ENCODE assay signal across 8 cellular contexts in the genomic region with DNA sequence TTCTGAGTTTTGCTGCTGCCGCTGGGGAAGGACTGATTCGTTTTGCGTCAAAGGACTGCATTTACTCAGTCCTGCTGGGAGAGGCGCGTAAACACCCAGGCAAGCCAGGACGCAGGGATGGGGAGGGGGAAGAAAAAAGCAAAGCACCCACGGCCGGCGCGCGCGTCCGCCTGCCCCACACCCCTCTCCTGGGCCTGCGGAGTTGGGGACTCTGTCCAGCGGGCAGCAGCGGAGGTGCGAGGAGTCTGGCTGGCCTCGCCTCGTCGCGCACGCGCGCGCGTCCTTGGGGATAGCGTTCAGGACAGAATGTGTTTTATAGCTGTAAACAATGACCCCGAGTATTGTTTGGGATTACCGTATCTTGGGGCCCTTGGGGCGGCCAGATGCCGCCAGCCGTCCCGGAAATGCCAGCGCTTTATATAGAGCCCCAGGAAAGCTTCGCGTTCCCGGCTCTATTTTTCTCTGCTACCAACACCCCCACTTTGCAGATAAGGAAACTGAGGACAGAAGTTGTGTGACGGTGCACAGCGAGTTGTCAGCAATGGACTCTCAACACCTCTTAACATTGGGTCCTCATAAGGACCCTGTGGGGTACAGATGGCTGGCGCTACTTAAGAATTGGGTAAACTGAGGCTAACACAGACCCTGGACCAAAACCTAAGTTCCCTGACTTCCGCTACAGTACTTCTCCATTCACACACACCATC. TPM values are rescaled to one million over a fixed set of nuclear protein-coding genes. Genes with fewer than 3 reads are reported as not detected.
DNase-seq lines count a peak whose midpoint lies in the region; ATAC-seq and TF ChIP-seq lines count a peak whose summit lies in the region.

No MANE protein-coding gene starts in this region.

- H3K4me1 ChIP-seq in ovary (ENCODE audit: insufficient read depth) = no peaks in the 10 kb centered on the region

- DNase-seq in NCI-H2171 treated with DMSO at 0.1 percent for 48 hours (lab: John Stamatoyannopoulos, UW) (peak; percentile 71), NCI-H2171 (lab: John Stamatoyannopoulos, UW) (no peak), cardiac septum (ENCODE audit: low spot score) (peak; percentile 92), ovary (peak; percentile 88 to 95 (median 91)), NCI-H1694 treated with DMSO at 0.1 percent for 48 hours (lab: John Stamatoyannopoulos, UW) (no peak)
- DNase-seq in Jurkat, Clone E6-1 (ENCODE audit: low read depth, low spot score) = no peak
- no peak for DNase-seq in activated naive CD8-positive, alpha-beta T cell treated with anti-CD3 and anti-CD28 coated beads, Interleukin-2, amount 50 U/mL, for 24 hours

- no peaks in the 10 kb centered on the region for H3K27me3 ChIP-seq in ovary

- TF ChIP-seq CTCF in ovary (IDR thresholded peaks at IDR 0.05) = no peak

- peaks cover 2% of the 10 kb centered on the region for H3K27me3 Mint-ChIP-seq in activated naive CD8-positive, alpha-beta T cell treated with anti-CD3 and anti-CD28 coated beads, Interleukin-2, amount 50 U/mL, for 24 hours

- intact Hi-C loops in cardiac septum (cut with DNase I) = loop anchor here (1.0 to 5.0 kb wide), 7 partner anchors 53 to 654 kb away; a partner anchor contains a TSS
- intact Hi-C loops in ovary (cut with DNase I) = loop anchor here (2.0 to 10.0 kb wide), 9 partner anchors 49 to 684 kb away; a partner anchor contains a TSS

- H3K4me1 Mint-ChIP-seq in activated naive CD8-positive, alpha-beta T cell treated with anti-CD3 and anti-CD28 coated beads, Interleukin-2, amount 50 U/mL, for 24 hours = peaks cover 44% of the 10 kb centered on the region

- H3K9me3 Mint-ChIP-seq in activated naive CD8-positive, alpha-beta T cell treated with anti-CD3 and anti-CD28 coated beads, Interleukin-2, amount 50 U/mL, for 24 hours = no peaks in the 10 kb centered on the region

- H3K36me3 ChIP-seq in ovary = no peaks in the 10 kb centered on the region

- no peak for TF ChIP-seq POLR2A in ovary (IDR thresholded peaks at IDR 0.05)

- 0% methylated on average over 41 of the region's 41 CpGs for WGBS in ovary, 3 donors

- no peak overlapping the region for H3K4me3 Mint-ChIP-seq in activated naive CD8-positive, alpha-beta T cell treated with anti-CD3 and anti-CD28 coated beads, Interleukin-2, amount 50 U/mL, for 24 hours

- H3K9me3 ChIP-seq in ovary = no peaks in the 10 kb centered on the region

- TF ChIP-seq EP300 in ovary (IDR thresholded peaks at IDR 0.05) = peak; percentile 36

- ATAC-seq in activated naive CD8-positive, alpha-beta T cell treated with anti-CD3 and anti-CD28 coated beads, Interleukin-2, amount 50 U/mL, for 24 hours = peak; percentile 16
- no peak for ATAC-seq in GM18858 (IDR thresholded peaks at IDR 0.05; ENCODE audit: unreplicated experiment)

- peak overlapping the region; percentile 89 for H3K27ac Mint-ChIP-seq in activated naive CD8-positive, alpha-beta T cell treated with anti-CD3 and anti-CD28 coated beads, Interleukin-2, amount 50 U/mL, for 24 hours

- H3K27ac ChIP-seq in ovary = peak overlapping the region; percentile 98 to 99

- H3K36me3 Mint-ChIP-seq in activated naive CD8-positive, alpha-beta T cell treated with anti-CD3 and anti-CD28 coated beads, Interleukin-2, amount 50 U/mL, for 24 hours (ENCODE audit: low read depth) = peaks cover 10% of the 10 kb centered on the region

- H3K4me3 ChIP-seq in Jurkat, Clone E6-1 (ENCODE audit: low read length) = peak overlapping the region; percentile 57
- peak overlapping the region; percentile 85 for H3K4me3 ChIP-seq in ovary

RNA-seq across cellular contexts. Expression of a gene that starts 1.6 kb away (rescaled TPM):
- 3.1 TPM for polyA plus RNA-seq in Jurkat, Clone E6-1 (2012; ENCODE audit: insufficient read depth, insufficient read length)
- total RNA-seq in cardiac septum = 65.4 TPM
- total RNA-seq in ovary = 100 to 1,000 TPM; 117 to 322 (median 152) TPM
- polyA plus RNA-seq in ovary = 10 to 100 TPM; 56.2 to 75.7 TPM

Comparison
In these comparisons a context has a peak if more than half of its experiments do, and no peak if none do; other contexts are left out.
1. DNase-seq: peak in NCI-H2171 treated with DMSO at 0.1 percent for 48 hours (single experiment), cardiac septum (single experiment) and ovary (5 of 5); none in NCI-H2171 (single experiment), Jurkat, Clone E6-1 (single experiment), activated naive CD8-positive, alpha-beta T cell treated with anti-CD3 and anti-CD28 coated beads, Interleukin-2, amount 50 U/mL, for 24 hours (single experiment) and NCI-H1694 treated with DMSO at 0.1 percent for 48 hours (single experiment).